Comparison of ENCODE assay signal across 25 cellular contexts in genomic region chr6:126743051-126743450, GRCh38.
"Had no signal": no experiment of that assay in that cellular context is flagged by ENCODE, and none has a peak within 500 bp of the region (broad histone marks: within the 10 kb centered on the region; RNA-seq: fewer than 3 reads in every experiment).

No MANE protein-coding gene starts in this region.

- H3K36me3 Mint-ChIP-seq: activated naive CD8-positive, alpha-beta T cell had no signal

- H3K9me3 Mint-ChIP-seq: activated CD4-positive, alpha-beta T cell treated with anti-CD3 and anti-CD28 coated beads, Interleukin-2, amount 10 ng/mL, durations not matched to agents 7 days and 5 days; activated T-cell treated with anti-CD3 and anti-CD28 coated beads, Interleukin-2, amount 50 U/mL, for 4 hours; activated T-helper 17 cell treated with anti-CD3 and anti-CD28 coated beads, Interleukin-2, amount 50 U/mL, for 72 hours; dendritic cell treated with granulocyte-macrophage colony-stimulating factor and Interleukin-4, amounts not matched to agents 40 ng/mL and 50 ng/mL, for 4 days had no signal

- ATAC-seq: activated CD8-positive, alpha-beta T cell treated with anti-CD3 and anti-CD28 coated beads for 36 hours; activated T-cell treated with anti-CD3 and anti-CD28 coated beads, Interleukin-2, amount 50 U/mL, for 4 hours; activated T-helper 17 cell treated with anti-CD3 and anti-CD28 coated beads, Interleukin-2, amount 50 U/mL, for 72 hours; effector memory CD8-positive, alpha-beta T cell; gastroesophageal sphincter; heart right ventricle had no signal

- H3K4me1 Mint-ChIP-seq: activated CD4-positive, alpha-beta T cell treated with anti-CD3 and anti-CD28 coated beads, Interleukin-2, amount 10 ng/mL, durations not matched to agents 7 days and 5 days; activated T-helper 17 cell treated with anti-CD3 and anti-CD28 coated beads, Interleukin-2, amount 50 U/mL, for 72 hours; central memory CD8-positive, alpha-beta T cell had no signal

- H3K27me3 Mint-ChIP-seq: activated CD4-positive, alpha-beta T cell treated with anti-CD3 and anti-CD28 coated beads, Interleukin-2, amount 10 ng/mL, durations not matched to agents 7 days and 5 days; activated CD8-positive, alpha-beta T cell treated with anti-CD3 and anti-CD28 coated beads for 36 hours; activated naive CD8-positive, alpha-beta T cell; activated T-helper 17 cell treated with anti-CD3 and anti-CD28 coated beads, Interleukin-2, amount 50 U/mL, for 72 hours; central memory CD8-positive, alpha-beta T cell; dendritic cell treated with granulocyte-macrophage colony-stimulating factor and Interleukin-4, amounts not matched to agents 40 ng/mL and 50 ng/mL, for 4 days; effector memory CD8-positive, alpha-beta T cell had no signal

- H3K27ac Mint-ChIP-seq: activated CD4-positive, alpha-beta T cell treated with anti-CD3 and anti-CD28 coated beads, Interleukin-2, amount 10 ng/mL, durations not matched to agents 7 days and 5 days; activated CD8-positive, alpha-beta T cell treated with anti-CD3 and anti-CD28 coated beads for 36 hours; activated naive CD8-positive, alpha-beta T cell; activated T-helper 17 cell treated with anti-CD3 and anti-CD28 coated beads, Interleukin-2, amount 50 U/mL, for 72 hours; dendritic cell treated with granulocyte-macrophage colony-stimulating factor and Interleukin-4, amounts not matched to agents 40 ng/mL and 50 ng/mL, for 4 days; effector memory CD8-positive, alpha-beta T cell had no signal

- DNase-seq: activated CD4-positive, alpha-beta T cell treated with anti-CD3 and anti-CD28 coated beads for 1 hour; activated CD4-positive, alpha-beta T cell treated with anti-CD3 and anti-CD28 coated beads for 4 hours; activated CD4-positive, alpha-beta T cell treated with anti-CD3 and anti-CD28 coated beads, Interleukin-2, amount 10 ng/mL, durations not matched to agents 7 days and 5 days; activated CD4-positive, alpha-beta T cell treated with anti-CD3 and anti-CD28 coated beads, Interleukin-2, amount 50 U/mL, for 4 hours; activated CD8-positive, alpha-beta memory T cell treated with anti-CD3 and anti-CD28 coated beads for 24 hours; activated CD8-positive, alpha-beta T cell treated with anti-CD3 and anti-CD28 coated beads for 36 hours; activated effector memory CD4-positive, alpha-beta T cell treated with Interleukin-2 at 50 U/mL for 16 hours; activated gamma-delta T cell treated with Interleukin-2 at 50 U/mL for 16 hours; activated naive CD4-positive, alpha-beta T cell treated with anti-CD3 and anti-CD28 coated beads, Interleukin-2, amount 50 U/mL, for 16 hours; activated naive CD4-positive, alpha-beta T cell treated with Interleukin-2 at 50 U/mL for 16 hours; activated T-cell treated with anti-CD3 and anti-CD28 coated beads, Interleukin-2, amount 50 U/mL, for 4 hours; amygdala; aorta; brain microvascular endothelial cell; dorsolateral prefrontal cortex; effector memory CD8-positive, alpha-beta T cell; erythroblast; foreskin melanocyte; heart right ventricle; T-helper 2 cell had no signal

- H3K4me3 Mint-ChIP-seq: activated CD4-positive, alpha-beta T cell treated with anti-CD3 and anti-CD28 coated beads, Interleukin-2, amount 10 ng/mL, durations not matched to agents 7 days and 5 days; activated CD8-positive, alpha-beta T cell treated with anti-CD3 and anti-CD28 coated beads for 36 hours; activated naive CD8-positive, alpha-beta T cell; activated T-cell treated with anti-CD3 and anti-CD28 coated beads, Interleukin-2, amount 50 U/mL, for 4 hours; activated T-helper 17 cell treated with anti-CD3 and anti-CD28 coated beads, Interleukin-2, amount 50 U/mL, for 72 hours; central memory CD8-positive, alpha-beta T cell; dendritic cell treated with granulocyte-macrophage colony-stimulating factor and Interleukin-4, amounts not matched to agents 40 ng/mL and 50 ng/mL, for 4 days; effector memory CD8-positive, alpha-beta T cell had no signal
